ENCODE assay signal across 11 cellular contexts in genomic region chr1:225423518-225423855, GRCh38. TPM values are rescaled to one million over a fixed set of nuclear protein-coding genes. Genes with fewer than 3 reads are reported as not detected.
DNase-seq lines count a peak whose midpoint lies in the region; ATAC-seq, FAIRE-seq and TF ChIP-seq lines count a peak whose summit lies in the region.
"Had no signal": no experiment of that assay in that cellular context is flagged by ENCODE, and none has a peak within 500 bp of the region (broad histone marks: within the 10 kb centered on the region; RNA-seq: fewer than 3 reads in every experiment).

No MANE protein-coding gene starts in this region.

- no peak for TF ChIP-seq CTCF in HepG2 (CRISPR knock-in tag; IDR thresholded peaks at IDR 0.05)
- no peak for TF ChIP-seq CTCF in right lobe of liver (IDR thresholded peaks at IDR 0.05)
- TF ChIP-seq CTCF in RWPE2 (IDR thresholded peaks at IDR 0.05; ENCODE audit: poor library complexity, severe bottlenecking), result no peak
- TF ChIP-seq CTCF in hepatocyte (IDR thresholded peaks at IDR 0.05; ENCODE audit: poor library complexity), result no peak
- TF ChIP-seq CTCF in type B pancreatic cell (conservative IDR thresholded peaks at IDR 0.05), result no peak

- DNase-seq in HepG2 (ENCODE audit: low spot score) (no peak), right lobe of liver (no peak), RWPE2 (ENCODE audit: low spot score) (no peak), hepatocyte (ENCODE audit: low spot score) (no peak), type B pancreatic cell (ENCODE audit: extremely low spot score, unreplicated experiment) (no peak), HT-29 (ENCODE audit: low spot score) (no peak), NCI-H2196 (lab: John Stamatoyannopoulos, UW; ENCODE audit: unreplicated experiment) (no peak)
- DNase-seq: left cardiac atrium, NCI-H2171 treated with DMSO at 0.1 percent for 48 hours had no signal

- H3K9ac ChIP-seq in HepG2 (ENCODE audit: insufficient read depth, low read depth, low read length), result no peak overlapping the region

- POLR2A ChIA-PET in HepG2 (lab: Yijun Ruan, JAX), result interaction anchor here (1.3 kb wide), 1 partner anchor 10 kb away, joined by 4 read pairs; no protein-coding TSS in a partner anchor

- H3K27ac Mint-ChIP-seq in type B pancreatic cell, result peak overlapping the region; percentile 37

- ATAC-seq in HepG2 (no peak), right lobe of liver (no peak), RWPE2 (ENCODE audit: low read depth) (no peak), HG03045 (IDR thresholded peaks at IDR 0.05; ENCODE audit: unreplicated experiment) (no peak)
- ATAC-seq: left cardiac atrium had no signal

- no peak overlapping the region for H2AFZ ChIP-seq in HepG2 (ENCODE audit: low read length)
- no peak overlapping the region for H2AFZ ChIP-seq in hepatocyte

- TF ChIP-seq POLR2A in HepG2 (IDR thresholded peaks at IDR 0.05; ENCODE audit: insufficient read depth in 1 of 2, low read depth in 2 of 2, low read length in 2 of 2) (no peak), right lobe of liver (IDR thresholded peaks at IDR 0.05) (no peak)

- intact Hi-C loops in HepG2 (cut with micrococcal nuclease; ENCODE audit: unreplicated experiment), result no loop called here
- intact Hi-C loops in right lobe of liver (cut with DNase I), result no loop called here

- H3K4me2 ChIP-seq in HepG2 (ENCODE audit: low read depth, low read length) (0 out of 2 replicates have a peak overlapping the region, but pooled peaks have one; percentile 20), hepatocyte (peak overlapping the region; percentile 38)

- H3K9me2 ChIP-seq in hepatocyte (replicated peaks; ENCODE audit: insufficient read depth), result no peaks in the 10 kb centered on the region

- H3K9me3 ChIP-seq in HepG2 (ENCODE audit: low read length) (no peaks in the 10 kb centered on the region), right lobe of liver (no peaks in the 10 kb centered on the region), RWPE2 (ENCODE audit: severe bottlenecking) (no peaks in the 10 kb centered on the region), hepatocyte (ENCODE audit: low read depth) (no peaks in the 10 kb centered on the region)
- H3K9me3 ChIP-seq: SJSA1 had no signal

- peaks cover 24% of the 10 kb centered on the region for H3K36me3 Mint-ChIP-seq in type B pancreatic cell

- no peak overlapping the region for H3K27ac ChIP-seq in HepG2 (ENCODE audit: extremely low read length, insufficient read depth, low read length)
- no peak overlapping the region for H3K27ac ChIP-seq in right lobe of liver
- peak overlapping the region; percentile 65 for H3K27ac ChIP-seq in RWPE2 (ENCODE audit: poor library complexity, severe bottlenecking)
- H3K27ac ChIP-seq in hepatocyte, result no peak overlapping the region

- TF ChIP-seq EP300 in HepG2 (IDR thresholded peaks at IDR 0.05; ENCODE audit: low read depth in 2 of 2, low read length in 2 of 2), result no peak
- no peak for TF ChIP-seq EP300 in HepG2 (CRISPR knock-in tag; IDR thresholded peaks at IDR 0.05; ENCODE audit: borderline replicate concordance)

- no peak for FAIRE-seq in HepG2 (lab: Jason Lieb, UNC)

- peak overlapping the region; percentile 26 for H3K4me3 Mint-ChIP-seq in type B pancreatic cell

- TF ChIP-seq RAD21 in HepG2 (CRISPR knock-in tag; IDR thresholded peaks at IDR 0.05), result no peak

- H3K27me3 ChIP-seq in HepG2 (ENCODE audit: control insufficient read depth in 1 of 2, insufficient read depth in 2 of 2, low read length in 2 of 2) (no peaks in the 10 kb centered on the region; a peak in 1 of 5 replicates), right lobe of liver (no peaks in the 10 kb centered on the region), RWPE2 (ENCODE audit: insufficient read depth, poor library complexity, severe bottlenecking) (no peaks in the 10 kb centered on the region), hepatocyte (no peaks in the 10 kb centered on the region)
- H3K27me3 ChIP-seq: SJSA1 had no signal

- no peaks in the 10 kb centered on the region for H3K9me3 Mint-ChIP-seq in type B pancreatic cell

- H3K4me3 ChIP-seq in HepG2 (replicated peaks in 1 of 3; ENCODE audit: insufficient read depth in 1 of 3, low read depth in 2 of 3, low read length in 3 of 3) (no peak overlapping the region), right lobe of liver (no peak overlapping the region), RWPE2 (ENCODE audit: severe bottlenecking) (no peak overlapping the region), hepatocyte (no peak overlapping the region)
- H3K4me3 ChIP-seq: SJSA1 had no signal

- peaks cover 69% of the 10 kb centered on the region for H3K79me2 ChIP-seq in HepG2 (ENCODE audit: insufficient read depth, low read length)
- H3K79me2 ChIP-seq in hepatocyte, result peaks cover 84% of the 10 kb centered on the region

- BruUV-seq in HepG2 (replicated peaks; lab: Mats Ljungman, UMichigan), result no TSS peak

- no peaks in the 10 kb centered on the region for H3K27me3 Mint-ChIP-seq in type B pancreatic cell

- H3K4me1 Mint-ChIP-seq in type B pancreatic cell (ENCODE audit: unreplicated experiment), result peaks cover 64% of the 10 kb centered on the region

- H3K36me3 ChIP-seq in HepG2 (replicated peaks in 1 of 2; ENCODE audit: control insufficient read depth in 1 of 2, insufficient read depth in 2 of 2, low read length in 2 of 2), result peaks cover 3 to 42% of the 10 kb centered on the region in 2 experiments; a peak in 3 of 5 replicates
- H3K36me3 ChIP-seq in right lobe of liver, result peaks cover 0 to 21% (median 0%) of the 10 kb centered on the region in 4 donors
- H3K36me3 ChIP-seq in RWPE2 (ENCODE audit: low read depth), result peaks cover 16% of the 10 kb centered on the region
- no peaks in the 10 kb centered on the region for H3K36me3 ChIP-seq in hepatocyte (replicated peaks; ENCODE audit: insufficient read depth, low read depth)

- H3K4me1 ChIP-seq in HepG2 (ENCODE audit: insufficient read depth, low read length), result peaks cover 43% of the 10 kb centered on the region
- H3K4me1 ChIP-seq in right lobe of liver, result peaks cover 0 to 49% (median 8%) of the 10 kb centered on the region in 4 donors
- peaks cover 15% of the 10 kb centered on the region for H3K4me1 ChIP-seq in RWPE2 (ENCODE audit: insufficient read depth, poor library complexity, severe bottlenecking)
- H3K4me1 ChIP-seq in hepatocyte (ENCODE audit: insufficient read depth), result peaks cover 53% of the 10 kb centered on the region

- H4K20me1 ChIP-seq in HepG2 (ENCODE audit: insufficient read depth, low read length), result peaks cover 17% of the 10 kb centered on the region
- peaks cover 39% of the 10 kb centered on the region for H4K20me1 ChIP-seq in hepatocyte (ENCODE audit: insufficient read depth, poor library complexity, severe bottlenecking)

- CTCF ChIA-PET in HepG2 (lab: Yijun Ruan, JAX; ENCODE audit: low intra/inter-chr PET ratio, low total read pairs), result no interaction called here

- WGBS in HepG2 (ENCODE audit: low lambda C conversion rate), result 94% methylated on average over 2 of the region's 2 CpGs
- 55% methylated on average over 2 of the region's 2 CpGs for whole genome bisulfite sequencing in right lobe of liver (ENCODE audit: insufficient coverage, low coverage, low lambda C conversion rate, missing lambda C conversion rate)
- 61% methylated on average over 2 of the region's 2 CpGs for WGBS in hepatocyte (ENCODE audit: low lambda C conversion rate, missing lambda C conversion rate)

- in situ Hi-C loops in HepG2 (cut with HindIII; ENCODE audit: extremely low pct_ligation_motif_present, low pct_unique_long_range_greater_than_20kb), result no loop called here

TF ChIP-seq in HepG2, 621 proteins besides CTCF, POLR2A, EP300 and RAD21 (continues in another document):
- TF ChIP-seq LBX2 (CRISPR knock-in tag; IDR thresholded peaks at IDR 0.05; ENCODE audit: borderline replicate concordance) (no peak), ZNF775 (CRISPR knock-in tag; IDR thresholded peaks at IDR 0.05; ENCODE audit: borderline replicate concordance) (no peak), NAIF1 (CRISPR knock-in tag; IDR thresholded peaks at IDR 0.05; ENCODE audit: borderline replicate concordance) (no peak), RNF2 (conservative IDR thresholded peaks at IDR 0.05; ENCODE audit: low read depth) (no peak), POLR2AphosphoS2 (IDR thresholded peaks at IDR 0.05; ENCODE audit: low read depth, low read length) (no peak)

RNA-seq across cellular contexts. Expression of gene LBR, which starts 4.4 kb away (rescaled TPM):
- total RNA-seq in HepG2 (2016; rRNA removed; fragmentation: Illumina TruSeq; extraction: Trizol) (64.4 and 76.7 TPM in 2 replicates), right lobe of liver (10 to 100 TPM; 21.9 to 41.8 (median 31.4) TPM), hepatocyte (54.2 and 65.9 TPM in 2 replicates), type B pancreatic cell (ENCODE audit: low replicate concordance) (59.9 and 94.6 TPM in 2 replicates)
- 5.8 and 7.2 TPM in 2 replicates for total RNA-seq in HepG2 (2016; cell fraction: cytosol; rRNA removed; fragmentation: Illumina TruSeq; extraction: Trizol; ENCODE audit: low read depth)
- 58.0 and 76.5 TPM in 2 replicates for total RNA-seq in HepG2 (2016; cell fraction: insoluble cytoplasmic fraction; rRNA removed; fragmentation: Illumina TruSeq; extraction: Trizol)
- 18.3 and 23.6 TPM in 2 replicates for total RNA-seq in HepG2 (2016; cell fraction: membrane; rRNA removed; fragmentation: Illumina TruSeq; extraction: Trizol)
- 103 and 116 TPM in 2 replicates for total RNA-seq in HepG2 (2016; cell fraction: nucleus; rRNA removed; fragmentation: Illumina TruSeq; extraction: Trizol)
- polyA plus RNA-seq in HepG2 (2011; rRNA removed) (38.2 and 38.9 TPM in 2 replicates), hepatocyte (29.6 and 33.3 TPM in 2 replicates)
- polyA plus RNA-seq in HepG2 (2011; cell fraction: cytosol; rRNA removed), result 25.2 and 34.9 TPM in 2 replicates
- polyA plus RNA-seq in HepG2 (2011; cell fraction: nucleus; rRNA removed), result 20.9 and 21.1 TPM in 2 replicates
- 42.0 and 46.8 TPM in 2 replicates for polyA plus RNA-seq in HepG2 (2012)
- polyA plus RNA-seq in HepG2 (2016; cell fraction: cytosol; fragmentation: Illumina TruSeq; extraction: Trizol; ENCODE audit: low read depth), result 3.8 and 4.4 TPM in 2 replicates
- 58.6 and 66.3 TPM in 2 replicates for polyA plus RNA-seq in HepG2 (2016; cell fraction: insoluble cytoplasmic fraction; fragmentation: Illumina TruSeq; extraction: Trizol; ENCODE audit: low read depth)
- polyA plus RNA-seq in HepG2 (2016; cell fraction: membrane; fragmentation: Illumina TruSeq; extraction: Trizol; ENCODE audit: low read depth), result 12.1 and 13.5 TPM in 2 replicates
- 109 and 114 TPM in 2 replicates for polyA plus RNA-seq in HepG2 (2016; cell fraction: nucleus; fragmentation: Illumina TruSeq; extraction: Trizol; ENCODE audit: insufficient read depth, low read depth)
- 59.8 and 110 TPM in 2 replicates for polyA minus RNA-seq in HepG2 (2011; rRNA and poly(A)+ RNA removed; ENCODE audit: low replicate concordance)
- 35.1 and 35.9 TPM in 2 replicates for polyA minus RNA-seq in HepG2 (2011; cell fraction: cytosol; rRNA and poly(A)+ RNA removed)
- 43.9 and 51.8 TPM in 2 replicates for polyA minus RNA-seq in HepG2 (2011; cell fraction: nucleus; rRNA and poly(A)+ RNA removed)
- 42.9 and 43.9 TPM in 2 replicates for total RNA-seq in HT-29 (2014; rRNA removed; shearing (Covaris generic))
